Comparison of ENCODE assay signal across 16 cellular contexts in genomic region chr5:179288809-179289185, GRCh38. TPM values are rescaled to one million over a fixed set of nuclear protein-coding genes. Genes with fewer than 3 reads are reported as not detected.
"Had no signal": no experiment of that assay in that cellular context is flagged by ENCODE, and none has a peak within 500 bp of the region (broad histone marks: within the 10 kb centered on the region; RNA-seq: fewer than 3 reads in every experiment).

No MANE protein-coding gene starts in this region.

- H3K36me3 ChIP-seq: cardiac muscle cell, colonic mucosa, SJCRH30, transverse colon had no signal

- H3K9me3 ChIP-seq: colonic mucosa, SJCRH30, transverse colon had no signal

- H3K27ac ChIP-seq: colonic mucosa, SJCRH30, transverse colon had no signal

- H3K4me1 ChIP-seq: colonic mucosa, SJCRH30 had no signal

- H3K27me3 ChIP-seq: cardiac muscle cell, colonic mucosa, SJCRH30, transverse colon had no signal

- DNase-seq: activated CD4-positive, alpha-beta T cell treated with anti-CD3 and anti-CD28 coated beads for 1 hour; activated CD4-positive, alpha-beta T cell treated with anti-CD3 and anti-CD28 coated beads, Interleukin-2, amount 50 U/mL, for 48 hours; activated naive CD4-positive, alpha-beta T cell treated with Interleukin-2 at 50 U/mL for 16 hours; activated naive CD8-positive, alpha-beta T cell treated with anti-CD3 and anti-CD28 coated beads, Interleukin-2, amount 50 U/mL, for 24 hours; activated T-cell treated with anti-CD3 and anti-CD28 coated beads, Interleukin-2, amount 50 U/mL, for 48 hours; colonic mucosa; effector CD4-positive, alpha-beta T cell; foreskin melanocyte; islet precursor cell; naive B cell; SJCRH30; stimulated activated CD4-positive, alpha-beta T cell treated with anti-CD3 and anti-CD28 coated beads, Interleukin-4, amount 100 ng/mL, for 1 hour; SW 1271; T-helper 9 cell; transverse colon had no signal

- H3K4me3 ChIP-seq: cardiac muscle cell, colonic mucosa, SJCRH30, transverse colon had no signal

- ATAC-seq: activated naive CD8-positive, alpha-beta T cell treated with anti-CD3 and anti-CD28 coated beads, Interleukin-2, amount 50 U/mL, for 24 hours had no signal

RNA-seq across cellular contexts. Expression of gene ADAMTS2, which starts 56.5 kb away (rescaled TPM):
- total RNA-seq: SJCRH30 had no signal
